ENCODE assay signal across 22 cellular contexts in the genomic region with DNA sequence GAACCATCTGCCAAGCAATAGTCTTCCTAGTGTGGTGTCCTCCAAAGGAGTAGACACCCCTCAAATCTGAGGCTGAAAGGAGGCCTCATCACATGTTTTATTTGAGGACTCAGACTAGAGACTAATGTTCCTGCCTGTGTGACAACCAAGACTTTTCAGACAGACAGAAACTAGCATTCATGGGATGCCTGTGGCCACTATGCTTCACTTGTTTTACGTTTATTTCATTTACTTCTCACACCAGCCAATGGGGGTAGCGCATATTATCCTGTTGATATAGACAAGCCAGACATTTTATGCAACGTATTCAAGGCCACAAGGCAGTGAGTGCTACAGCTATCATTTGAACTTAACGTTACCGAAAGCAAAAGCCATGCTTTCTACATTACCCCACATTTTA.
"Had no signal": no experiment of that assay in that cellular context is flagged by ENCODE, and none has a peak within 500 bp of the region (broad histone marks: within the 10 kb centered on the region; RNA-seq: fewer than 3 reads in every experiment).

No MANE protein-coding gene starts in this region.

- H3K4me3 ChIP-seq: esophagus squamous epithelium, hepatocyte, lung, neural progenitor cell, pancreas, right lobe of liver, stomach had no signal

- ATAC-seq: foreskin keratinocyte; left colon; left ventricle myocardium superior; natural killer cell treated with Interleukin-12 subunit alpha and Interleukin-12 subunit beta and Interleukin-15 and Interleukin-18, amount 100 ng/mL, for 72 hours; pancreas; right lobe of liver had no signal

- DNase-seq: dermis blood vessel endothelial cell; esophagus squamous epithelium; foreskin keratinocyte; head of caudate nucleus; kidney; left colon; left ventricle myocardium superior; mesenchymal stem cell; midbrain; occipital lobe; pancreas; right lobe of liver; stimulated activated CD4-positive, alpha-beta T cell treated with anti-CD3 and anti-CD28 coated beads, Interleukin-2, amount 100 ng/mL, for 24 hours; stimulated activated CD4-positive, alpha-beta T cell treated with anti-CD3 and anti-CD28 coated beads, Interleukin-4, amount 100 ng/mL, for 4 hours; stimulated activated naive CD4-positive, alpha-beta T cell; stomach; substantia nigra; trophoblast cell had no signal
